ENCODE assay signal across 17 cellular contexts in the genomic region with DNA sequence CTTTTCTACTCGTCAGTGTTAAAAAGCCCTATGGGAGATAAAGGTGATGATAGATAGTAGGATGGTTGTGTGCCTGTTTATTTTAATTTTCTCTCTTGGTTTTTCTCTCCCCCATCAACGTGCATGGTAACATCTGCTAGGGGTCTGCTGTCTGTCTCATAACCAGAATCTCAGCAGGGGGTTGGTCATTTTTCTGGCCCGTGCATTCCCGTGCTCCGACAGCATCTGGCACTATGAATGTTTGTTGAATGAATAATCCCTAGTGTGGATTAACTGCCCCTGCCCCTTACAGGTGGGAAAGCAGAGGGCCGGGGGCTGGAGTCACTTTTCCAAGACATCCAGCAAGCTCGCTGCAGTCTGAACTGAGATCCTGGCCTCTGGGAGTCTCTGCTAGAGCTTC. TPM values are rescaled to one million over a fixed set of nuclear protein-coding genes. Genes with fewer than 3 reads are reported as not detected.
DNase-seq lines count a peak whose midpoint lies in the region; ATAC-seq, FAIRE-seq and TF ChIP-seq lines count a peak whose summit lies in the region.
"Had no signal": no experiment of that assay in that cellular context is flagged by ENCODE, and none has a peak within 500 bp of the region (broad histone marks: within the 10 kb centered on the region; RNA-seq: fewer than 3 reads in every experiment).

No MANE protein-coding gene starts in this region.

- ATAC-seq in WTC11, result no peak
- ATAC-seq in HG02973 (IDR thresholded peaks at IDR 0.05; ENCODE audit: unreplicated experiment), result no peak
- ATAC-seq: CD8-positive, alpha-beta T cell had no signal

- H3K4me1 Mint-ChIP-seq in WTC11, result peaks cover 11% of the 10 kb centered on the region
- H3K4me1 Mint-ChIP-seq in glutamatergic neuron (ENCODE audit: low read depth, unreplicated experiment), result peaks cover 9% of the 10 kb centered on the region

- FAIRE-seq in urothelium cell line (lab: Jason Lieb, UNC), result no peak
- FAIRE-seq: GM12878, GM18507, H54 had no signal

- H3K27ac Mint-ChIP-seq in WTC11 (no peak overlapping the region), glutamatergic neuron (ENCODE audit: unreplicated experiment) (peak overlapping the region; percentile 1)
- H3K27ac Mint-ChIP-seq: CD14-positive monocyte; CD8-positive, alpha-beta T cell had no signal

- no peak for TF ChIP-seq CTCF in WTC11 (IDR thresholded peaks at IDR 0.05)
- TF ChIP-seq CTCF in glutamatergic neuron (IDR thresholded peaks at IDR 0.05; ENCODE audit: partially characterized antibody, unreplicated experiment), result no peak

- CTCF ChIA-PET in WTC11 (lab: Charles Lee), result interaction anchor here (1.0 kb wide), 1 partner anchor 151 kb away, joined by 4 read pairs; no protein-coding TSS in a partner anchor

- DNase-seq in DMS 273 (lab: John Stamatoyannopoulos, UW; ENCODE audit: unreplicated experiment) (peak; percentile 70), DMS 273 treated with DMSO at 0.1 percent for 48 hours (lab: John Stamatoyannopoulos, UW) (no peak), WTC11 (ENCODE audit: low spot score) (no peak), glutamatergic neuron (no peak), urothelium cell line (ENCODE audit: low spot score) (no peak), kidney tubule cell (ENCODE audit: low spot score) (no peak), NCI-H510A (lab: John Stamatoyannopoulos, UW) (no peak)
- DNase-seq: CD8-positive, alpha-beta T cell had no signal

- POLR2A ChIA-PET in WTC11 (lab: Charles Lee), result no interaction called here

- H3K36me3 Mint-ChIP-seq in WTC11 (no peaks in the 10 kb centered on the region), glutamatergic neuron (ENCODE audit: unreplicated experiment) (no peaks in the 10 kb centered on the region)
- H3K36me3 Mint-ChIP-seq: CD14-positive monocyte; CD8-positive, alpha-beta T cell had no signal

- no peaks in the 10 kb centered on the region; the same call in 1 of the 2 replicates for H3K27me3 Mint-ChIP-seq in WTC11 (ENCODE audit: low read depth)
- peaks cover 2% of the 10 kb centered on the region for H3K27me3 Mint-ChIP-seq in glutamatergic neuron (ENCODE audit: unreplicated experiment)

- H3K9me3 Mint-ChIP-seq in WTC11 (no peaks in the 10 kb centered on the region), glutamatergic neuron (ENCODE audit: unreplicated experiment) (no peaks in the 10 kb centered on the region)
- H3K9me3 Mint-ChIP-seq: CD8-positive, alpha-beta T cell had no signal

- no peak overlapping the region for H3K4me3 Mint-ChIP-seq in WTC11
- no peak overlapping the region for H3K4me3 Mint-ChIP-seq in glutamatergic neuron (ENCODE audit: unreplicated experiment)
- H3K4me3 Mint-ChIP-seq: CD14-positive monocyte; CD8-positive, alpha-beta T cell had no signal

TF ChIP-seq in WTC11, 78 proteins besides CTCF, POLR2A, EP300 and RAD21:
- TF ChIP-seq, protein P1, sequence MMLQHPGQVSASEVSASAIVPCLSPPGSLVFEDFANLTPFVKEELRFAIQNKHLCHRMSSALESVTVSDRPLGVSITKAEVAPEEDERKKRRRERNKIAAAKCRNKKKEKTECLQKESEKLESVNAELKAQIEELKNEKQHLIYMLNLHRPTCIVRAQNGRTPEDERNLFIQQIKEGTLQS (CRISPR knock-in tag; conservative IDR thresholded peaks at IDR 0.05), result no peak
- TF ChIP-seq, protein P2, sequence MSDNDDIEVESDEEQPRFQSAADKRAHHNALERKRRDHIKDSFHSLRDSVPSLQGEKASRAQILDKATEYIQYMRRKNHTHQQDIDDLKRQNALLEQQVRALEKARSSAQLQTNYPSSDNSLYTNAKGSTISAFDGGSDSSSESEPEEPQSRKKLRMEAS (CRISPR knock-in tag; IDR thresholded peaks at IDR 0.05), result 0 out of 2 replicates have a peak, but pooled peaks have one; percentile 16
- TF ChIP-seq, protein P3, sequence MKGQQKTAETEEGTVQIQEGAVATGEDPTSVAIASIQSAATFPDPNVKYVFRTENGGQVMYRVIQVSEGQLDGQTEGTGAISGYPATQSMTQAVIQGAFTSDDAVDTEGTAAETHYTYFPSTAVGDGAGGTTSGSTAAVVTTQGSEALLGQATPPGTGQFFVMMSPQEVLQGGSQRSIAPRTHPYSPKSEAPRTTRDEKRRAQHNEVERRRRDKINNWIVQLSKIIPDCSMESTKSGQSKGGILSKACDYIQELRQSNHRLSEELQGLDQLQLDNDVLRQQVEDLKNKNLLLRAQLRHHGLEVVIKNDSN (CRISPR knock-in tag; IDR thresholded peaks at IDR 0.05), result no peak
- TF ChIP-seq, protein P4, sequence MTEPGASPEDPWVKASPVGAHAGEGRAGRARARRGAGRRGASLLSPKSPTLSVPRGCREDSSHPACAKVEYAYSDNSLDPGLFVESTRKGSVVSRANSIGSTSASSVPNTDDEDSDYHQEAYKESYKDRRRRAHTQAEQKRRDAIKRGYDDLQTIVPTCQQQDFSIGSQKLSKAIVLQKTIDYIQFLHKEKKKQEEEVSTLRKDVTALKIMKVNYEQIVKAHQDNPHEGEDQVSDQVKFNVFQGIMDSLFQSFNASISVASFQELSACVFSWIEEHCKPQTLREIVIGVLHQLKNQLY (CRISPR knock-in tag; IDR thresholded peaks at IDR 0.05), result no peak
- no peak for TF ChIP-seq ZNF396 (CRISPR knock-in tag; IDR thresholded peaks at IDR 0.05; ENCODE audit: borderline replicate concordance)

RNA-seq across cellular contexts. Expression of a gene that starts 6.3 kb away (rescaled TPM):
- total RNA-seq in WTC11 (2021) (not detected in 3 replicates), glutamatergic neuron (ENCODE audit: unreplicated experiment) (not detected)
- total RNA-seq: A673; CD8-positive, alpha-beta T cell; Daoy; G401; GM12878; HT1080 had no signal

RNA-seq across cellular contexts. Expression of a gene that starts 21.2 kb away (rescaled TPM):
- total RNA-seq in WTC11 (2021), result 29.1 to 34.5 TPM (median 33.3 TPM) in 3 replicates
- total RNA-seq in glutamatergic neuron (ENCODE audit: unreplicated experiment), result 25.5 TPM
